ENCODE assay signal across 24 cellular contexts in the genomic region with DNA sequence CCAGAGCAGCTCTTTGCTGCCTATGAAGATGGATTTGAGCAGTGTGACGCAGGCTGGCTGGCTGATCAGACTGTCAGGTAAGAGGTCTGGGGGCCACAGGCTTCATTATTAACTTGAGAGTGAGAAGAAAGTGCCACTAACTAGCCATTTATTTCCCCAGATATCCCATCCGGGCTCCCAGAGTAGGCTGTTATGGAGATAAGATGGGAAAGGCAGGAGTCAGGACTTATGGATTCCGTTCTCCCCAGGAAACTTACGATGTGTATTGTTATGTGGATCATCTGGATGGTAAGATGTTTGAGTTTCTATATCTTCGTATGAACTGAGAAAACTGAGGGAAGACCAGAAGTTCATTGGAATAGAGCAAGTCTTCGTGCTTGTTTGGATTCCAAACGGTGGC.
"Had no signal": no experiment of that assay in that cellular context is flagged by ENCODE, and none has a peak within 500 bp of the region (broad histone marks: within the 10 kb centered on the region; RNA-seq: fewer than 3 reads in every experiment).

No MANE protein-coding gene starts in this region.

- H3K4me3 ChIP-seq: adrenal gland, breast epithelium, coronary artery, heart right ventricle, right lobe of liver, skin epidermis, thoracic aorta, vagina had no signal

- DNase-seq: activated T-cell treated with anti-CD3 and anti-CD28 coated beads, Interleukin-2, amount 50 U/mL, for 1 hour; adrenal gland; erythroblast; foreskin fibroblast; heart right ventricle; immature natural killer cell; posterior cingulate gyrus; right lobe of liver; stimulated activated CD4-positive, alpha-beta T cell treated with anti-CD3 and anti-CD28 coated beads, Interleukin-15, amount 100 ng/mL, for 24 hours; stimulated activated CD8-positive, alpha-beta memory T cell treated with anti-CD3 and anti-CD28 coated beads, Interleukin-4, amount 100 ng/mL, for 48 hours; stimulated activated naive B cell treated with anti-CD40 and anti-IgM and Interleukin-4, amounts not matched to agents 10 μg/mL and 1 μg/mL and 100 μg/mL, for 72 hours; WERI-Rb-1 had no signal

- H3K9me3 Mint-ChIP-seq: activated naive CD4-positive, alpha-beta T cell treated with anti-CD3 and anti-CD28 coated beads, Interleukin-2, amount 50 U/mL, for 72 hours; activated T-helper 17 cell treated with anti-CD3 and anti-CD28 coated beads, Interleukin-2, amount 50 U/mL, for 72 hours; nephron; stimulated activated naive B cell treated with anti-CD40 and anti-IgM and Interleukin-4, amounts not matched to agents 10 μg/mL and 1 μg/mL and 100 μg/mL, for 72 hours; T-helper 2 cell treated with Interferon-gamma antibody and Interleukin-4, amounts not matched to agents 5 μg/mL and 100 μg/mL, for 36 hours; type B pancreatic cell had no signal

- H3K27me3 Mint-ChIP-seq: type B pancreatic cell had no signal

- H3K36me3 Mint-ChIP-seq: activated naive CD4-positive, alpha-beta T cell treated with anti-CD3 and anti-CD28 coated beads, Interleukin-2, amount 50 U/mL, for 72 hours; immature natural killer cell; stimulated activated naive B cell treated with anti-CD40 and anti-IgM and Interleukin-4, amounts not matched to agents 10 μg/mL and 1 μg/mL and 100 μg/mL, for 72 hours had no signal

- H3K27ac Mint-ChIP-seq: activated naive CD4-positive, alpha-beta T cell treated with anti-CD3 and anti-CD28 coated beads, Interleukin-2, amount 50 U/mL, for 72 hours; activated T-helper 17 cell treated with anti-CD3 and anti-CD28 coated beads, Interleukin-2, amount 50 U/mL, for 72 hours; immature natural killer cell; stimulated activated naive B cell treated with anti-CD40 and anti-IgM and Interleukin-4, amounts not matched to agents 10 μg/mL and 1 μg/mL and 100 μg/mL, for 72 hours; T-helper 2 cell treated with Interferon-gamma antibody and Interleukin-4, amounts not matched to agents 5 μg/mL and 100 μg/mL, for 36 hours; type B pancreatic cell had no signal

- H3K4me1 Mint-ChIP-seq: activated T-helper 17 cell treated with anti-CD3 and anti-CD28 coated beads, Interleukin-2, amount 50 U/mL, for 72 hours; immature natural killer cell; nephron; stimulated activated naive B cell treated with anti-CD40 and anti-IgM and Interleukin-4, amounts not matched to agents 10 μg/mL and 1 μg/mL and 100 μg/mL, for 72 hours had no signal

- H3K27ac ChIP-seq: adrenal gland, breast epithelium, heart right ventricle, right lobe of liver, skin epidermis, vagina, WERI-Rb-1 had no signal

- ATAC-seq: activated naive CD4-positive, alpha-beta T cell treated with anti-CD3 and anti-CD28 coated beads, Interleukin-2, amount 50 U/mL, for 72 hours; activated T-helper 17 cell treated with anti-CD3 and anti-CD28 coated beads, Interleukin-2, amount 50 U/mL, for 72 hours; heart right ventricle; left lobe of liver; right lobe of liver; stimulated activated naive B cell treated with anti-CD40 and anti-IgM and Interleukin-4, amounts not matched to agents 10 μg/mL and 1 μg/mL and 100 μg/mL, for 72 hours had no signal

- H3K4me3 Mint-ChIP-seq: activated T-helper 17 cell treated with anti-CD3 and anti-CD28 coated beads, Interleukin-2, amount 50 U/mL, for 72 hours; immature natural killer cell; nephron; stimulated activated naive B cell treated with anti-CD40 and anti-IgM and Interleukin-4, amounts not matched to agents 10 μg/mL and 1 μg/mL and 100 μg/mL, for 72 hours; T-helper 2 cell treated with Interferon-gamma antibody and Interleukin-4, amounts not matched to agents 5 μg/mL and 100 μg/mL, for 36 hours; type B pancreatic cell had no signal

- H3K27me3 ChIP-seq: adrenal gland, breast epithelium, heart right ventricle, right lobe of liver, vagina had no signal

- H3K36me3 ChIP-seq: adrenal gland, breast epithelium, right lobe of liver, vagina, WERI-Rb-1 had no signal

- H3K4me1 ChIP-seq: adrenal gland, breast epithelium, heart right ventricle, right lobe of liver, vagina had no signal

- H3K9me3 ChIP-seq: adrenal gland, breast epithelium, heart right ventricle, right lobe of liver, thoracic aorta, vagina had no signal

- FAIRE-seq: endometrium had no signal
